ENCODE assay signal across 1 cellular context in the genomic region with DNA sequence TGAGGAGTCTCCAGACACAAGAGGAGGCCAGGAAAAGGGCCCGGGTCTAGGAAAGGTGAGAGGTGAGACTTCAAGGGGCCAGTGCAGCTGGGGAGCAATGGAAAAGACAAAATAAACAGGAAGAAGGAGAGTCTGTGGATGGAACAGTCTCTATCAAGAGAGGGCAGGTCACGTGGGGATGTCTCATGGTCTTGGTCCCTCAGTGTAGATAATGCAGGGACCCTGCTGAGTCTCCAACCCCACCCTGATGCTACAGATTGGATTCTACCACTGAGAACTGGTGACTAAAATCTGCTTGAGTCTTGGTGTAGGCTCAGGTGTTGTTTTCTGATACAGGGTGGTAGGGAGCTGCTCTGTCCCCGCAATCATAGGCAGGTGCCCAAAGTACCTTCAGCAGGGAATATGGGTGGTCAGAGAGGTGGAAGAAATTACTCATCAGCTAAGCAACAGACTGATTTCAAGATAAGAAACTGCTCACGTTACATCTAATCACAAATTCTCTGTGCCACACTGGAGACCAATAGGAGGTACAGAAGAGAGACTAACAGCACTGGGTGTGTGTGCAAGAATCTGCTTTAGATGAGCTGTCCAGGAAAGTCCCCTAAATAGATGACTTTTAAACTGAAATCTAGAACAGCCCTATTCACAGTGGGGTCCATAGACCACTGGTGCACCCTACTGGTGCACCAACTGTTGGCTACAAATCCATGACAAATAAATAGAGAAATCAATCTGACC.
A peak's percentile ranks its signal among the peaks of the same experiment; 100 is the strongest.
TF ChIP-seq lines count a peak whose summit lies in the region.

No MANE protein-coding gene starts in this region.

TF ChIP-seq in K562, 482 proteins besides CTCF, POLR2A, EP300 and RAD21 (continued from another document and continues in another):
- TF ChIP-seq, protein P1, sequence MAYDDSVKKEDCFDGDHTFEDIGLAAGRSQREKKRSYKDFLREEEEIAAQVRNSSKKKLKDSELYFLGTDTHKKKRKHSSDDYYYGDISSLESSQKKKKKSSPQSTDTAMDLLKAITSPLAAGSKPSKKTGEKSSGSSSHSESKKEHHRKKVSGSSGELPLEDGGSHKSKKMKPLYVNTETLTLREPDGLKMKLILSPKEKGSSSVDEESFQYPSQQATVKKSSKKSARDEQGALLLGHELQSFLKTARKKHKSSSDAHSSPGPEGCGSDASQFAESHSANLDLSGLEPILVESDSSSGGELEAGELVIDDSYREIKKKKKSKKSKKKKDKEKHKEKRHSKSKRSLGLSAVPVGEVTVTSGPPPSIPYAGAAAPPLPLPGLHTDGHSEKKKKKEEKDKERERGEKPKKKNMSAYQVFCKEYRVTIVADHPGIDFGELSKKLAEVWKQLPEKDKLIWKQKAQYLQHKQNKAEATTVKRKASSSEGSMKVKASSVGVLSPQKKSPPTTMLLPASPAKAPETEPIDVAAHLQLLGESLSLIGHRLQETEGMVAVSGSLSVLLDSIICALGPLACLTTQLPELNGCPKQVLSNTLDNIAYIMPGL (CRISPR knock-in tag; IDR thresholded peaks at IDR 0.05): no peak
- TF ChIP-seq ZNF316 (IDR thresholded peaks at IDR 0.05): no peak
- 0 out of 2 replicates have a peak, but pooled peaks have one; percentile 26 for TF ChIP-seq GATA2 (CRISPR knock-in tag; IDR thresholded peaks at IDR 0.05)
- no peak for TF ChIP-seq NR2F6 (CRISPR knock-in tag; IDR thresholded peaks at IDR 0.05)
- no peak for TF ChIP-seq ZNF124 (CRISPR knock-in tag; IDR thresholded peaks at IDR 0.05)
- TF ChIP-seq MAFK (IDR thresholded peaks at IDR 0.05; ENCODE audit: low read length): no peak
- TF ChIP-seq, protein P2, sequence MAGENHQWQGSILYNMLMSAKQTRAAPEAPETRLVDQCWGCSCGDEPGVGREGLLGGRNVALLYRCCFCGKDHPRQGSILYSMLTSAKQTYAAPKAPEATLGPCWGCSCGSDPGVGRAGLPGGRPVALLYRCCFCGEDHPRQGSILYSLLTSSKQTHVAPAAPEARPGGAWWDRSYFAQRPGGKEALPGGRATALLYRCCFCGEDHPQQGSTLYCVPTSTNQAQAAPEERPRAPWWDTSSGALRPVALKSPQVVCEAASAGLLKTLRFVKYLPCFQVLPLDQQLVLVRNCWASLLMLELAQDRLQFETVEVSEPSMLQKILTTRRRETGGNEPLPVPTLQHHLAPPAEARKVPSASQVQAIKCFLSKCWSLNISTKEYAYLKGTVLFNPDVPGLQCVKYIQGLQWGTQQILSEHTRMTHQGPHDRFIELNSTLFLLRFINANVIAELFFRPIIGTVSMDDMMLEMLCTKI (IDR thresholded peaks at IDR 0.05; ENCODE audit: partially characterized antibody): no peak
- TF ChIP-seq, protein P3, sequence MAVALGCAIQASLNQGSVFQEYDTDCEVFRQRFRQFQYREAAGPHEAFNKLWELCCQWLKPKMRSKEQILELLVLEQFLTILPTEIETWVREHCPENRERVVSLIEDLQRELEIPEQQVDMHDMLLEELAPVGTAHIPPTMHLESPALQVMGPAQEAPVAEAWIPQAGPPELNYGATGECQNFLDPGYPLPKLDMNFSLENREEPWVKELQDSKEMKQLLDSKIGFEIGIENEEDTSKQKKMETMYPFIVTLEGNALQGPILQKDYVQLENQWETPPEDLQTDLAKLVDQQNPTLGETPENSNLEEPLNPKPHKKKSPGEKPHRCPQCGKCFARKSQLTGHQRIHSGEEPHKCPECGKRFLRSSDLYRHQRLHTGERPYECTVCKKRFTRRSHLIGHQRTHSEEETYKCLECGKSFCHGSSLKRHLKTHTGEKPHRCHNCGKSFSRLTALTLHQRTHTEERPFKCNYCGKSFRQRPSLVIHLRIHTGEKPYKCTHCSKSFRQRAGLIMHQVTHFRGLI (CRISPR knock-in tag; IDR thresholded peaks at IDR 0.05): no peak
- TF ChIP-seq SP1 (CRISPR knock-in tag; IDR thresholded peaks at IDR 0.05): peak; percentile 29; the same call in 1 of the 2 replicates
- TF ChIP-seq ZNF696 (CRISPR knock-in tag; conservative IDR thresholded peaks at IDR 0.05): no peak
- TF ChIP-seq ZNF766 (CRISPR knock-in tag; conservative IDR thresholded peaks at IDR 0.05): no peak
- no peak for TF ChIP-seq CBX1 (IDR thresholded peaks at IDR 0.05; ENCODE audit: low read depth)
- 0 out of 4 replicates have a peak, but pooled peaks of 1 of the 2 experiments have one; percentile 21 for TF ChIP-seq KDM1A (IDR thresholded peaks at IDR 0.05)
- peak; percentile 54; the same call in 1 of the 2 replicates for TF ChIP-seq DPF2 (IDR thresholded peaks at IDR 0.05)
- TF ChIP-seq, protein P4, sequence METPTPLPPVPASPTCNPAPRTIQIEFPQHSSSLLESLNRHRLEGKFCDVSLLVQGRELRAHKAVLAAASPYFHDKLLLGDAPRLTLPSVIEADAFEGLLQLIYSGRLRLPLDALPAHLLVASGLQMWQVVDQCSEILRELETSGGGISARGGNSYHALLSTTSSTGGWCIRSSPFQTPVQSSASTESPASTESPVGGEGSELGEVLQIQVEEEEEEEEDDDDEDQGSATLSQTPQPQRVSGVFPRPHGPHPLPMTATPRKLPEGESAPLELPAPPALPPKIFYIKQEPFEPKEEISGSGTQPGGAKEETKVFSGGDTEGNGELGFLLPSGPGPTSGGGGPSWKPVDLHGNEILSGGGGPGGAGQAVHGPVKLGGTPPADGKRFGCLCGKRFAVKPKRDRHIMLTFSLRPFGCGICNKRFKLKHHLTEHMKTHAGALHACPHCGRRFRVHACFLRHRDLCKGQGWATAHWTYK (CRISPR knock-in tag; IDR thresholded peaks at IDR 0.05): no peak
- TF ChIP-seq, protein P5, sequence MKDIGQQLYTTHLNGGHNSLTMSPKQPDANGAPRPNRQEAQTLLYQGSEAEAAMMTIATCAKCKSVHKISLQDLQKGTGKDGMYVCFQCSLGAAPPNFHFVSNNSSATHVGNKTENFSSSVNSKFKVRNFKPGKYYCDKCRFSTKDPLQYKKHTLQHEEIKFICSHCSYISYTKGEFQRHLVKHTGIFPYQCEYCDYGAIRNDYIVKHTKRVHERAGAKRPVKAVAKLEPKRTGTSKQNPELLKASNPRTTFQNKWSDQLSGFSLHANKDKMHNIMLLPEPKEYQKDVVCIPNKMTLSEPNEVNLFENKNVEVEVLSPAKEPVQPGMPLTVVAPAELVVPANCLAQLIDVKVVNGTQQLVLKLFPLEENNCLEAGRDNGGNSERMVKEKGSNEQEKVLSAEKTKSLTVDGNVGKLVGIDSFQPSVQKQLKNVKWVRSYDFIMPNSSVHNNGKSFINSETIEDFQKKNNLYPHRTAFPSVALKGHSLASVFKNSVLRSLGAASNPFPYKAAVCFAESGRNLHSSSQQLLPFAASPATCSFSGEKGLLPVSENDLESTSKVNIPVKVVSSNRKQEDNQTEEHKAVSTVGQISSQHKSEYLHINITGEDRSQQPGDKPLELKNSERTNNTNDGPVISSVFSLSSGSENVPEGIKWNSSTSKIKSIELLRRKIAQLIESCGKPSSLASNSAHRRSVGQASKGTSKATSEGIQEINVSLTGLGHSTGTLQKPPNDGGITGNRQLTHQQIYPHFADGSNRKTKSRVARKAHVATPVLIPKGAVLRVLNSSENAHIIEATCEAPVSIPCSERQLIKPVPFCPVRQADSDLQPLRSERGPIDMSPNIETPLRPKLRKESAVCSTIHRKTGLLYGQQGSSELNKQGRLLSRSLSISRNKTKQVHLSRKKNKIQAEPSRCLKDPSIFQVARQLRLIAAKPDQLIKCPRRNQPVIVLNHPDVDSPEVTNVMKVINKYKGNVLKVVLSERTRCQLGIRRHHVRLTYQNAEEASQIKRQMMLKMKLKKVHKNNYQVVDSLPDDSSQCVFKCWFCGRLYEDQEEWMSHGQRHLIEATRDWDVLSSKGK (CRISPR knock-in tag; IDR thresholded peaks at IDR 0.05): no peak
- TF ChIP-seq ADNP (tag; IDR thresholded peaks at IDR 0.05): 0 out of 2 replicates have a peak, but pooled peaks have one; percentile 26
- TF ChIP-seq SRSF7 (optimal IDR thresholded peaks at IDR 0.05; ENCODE audit: low read depth, low read length): no peak
- TF ChIP-seq, protein P6, sequence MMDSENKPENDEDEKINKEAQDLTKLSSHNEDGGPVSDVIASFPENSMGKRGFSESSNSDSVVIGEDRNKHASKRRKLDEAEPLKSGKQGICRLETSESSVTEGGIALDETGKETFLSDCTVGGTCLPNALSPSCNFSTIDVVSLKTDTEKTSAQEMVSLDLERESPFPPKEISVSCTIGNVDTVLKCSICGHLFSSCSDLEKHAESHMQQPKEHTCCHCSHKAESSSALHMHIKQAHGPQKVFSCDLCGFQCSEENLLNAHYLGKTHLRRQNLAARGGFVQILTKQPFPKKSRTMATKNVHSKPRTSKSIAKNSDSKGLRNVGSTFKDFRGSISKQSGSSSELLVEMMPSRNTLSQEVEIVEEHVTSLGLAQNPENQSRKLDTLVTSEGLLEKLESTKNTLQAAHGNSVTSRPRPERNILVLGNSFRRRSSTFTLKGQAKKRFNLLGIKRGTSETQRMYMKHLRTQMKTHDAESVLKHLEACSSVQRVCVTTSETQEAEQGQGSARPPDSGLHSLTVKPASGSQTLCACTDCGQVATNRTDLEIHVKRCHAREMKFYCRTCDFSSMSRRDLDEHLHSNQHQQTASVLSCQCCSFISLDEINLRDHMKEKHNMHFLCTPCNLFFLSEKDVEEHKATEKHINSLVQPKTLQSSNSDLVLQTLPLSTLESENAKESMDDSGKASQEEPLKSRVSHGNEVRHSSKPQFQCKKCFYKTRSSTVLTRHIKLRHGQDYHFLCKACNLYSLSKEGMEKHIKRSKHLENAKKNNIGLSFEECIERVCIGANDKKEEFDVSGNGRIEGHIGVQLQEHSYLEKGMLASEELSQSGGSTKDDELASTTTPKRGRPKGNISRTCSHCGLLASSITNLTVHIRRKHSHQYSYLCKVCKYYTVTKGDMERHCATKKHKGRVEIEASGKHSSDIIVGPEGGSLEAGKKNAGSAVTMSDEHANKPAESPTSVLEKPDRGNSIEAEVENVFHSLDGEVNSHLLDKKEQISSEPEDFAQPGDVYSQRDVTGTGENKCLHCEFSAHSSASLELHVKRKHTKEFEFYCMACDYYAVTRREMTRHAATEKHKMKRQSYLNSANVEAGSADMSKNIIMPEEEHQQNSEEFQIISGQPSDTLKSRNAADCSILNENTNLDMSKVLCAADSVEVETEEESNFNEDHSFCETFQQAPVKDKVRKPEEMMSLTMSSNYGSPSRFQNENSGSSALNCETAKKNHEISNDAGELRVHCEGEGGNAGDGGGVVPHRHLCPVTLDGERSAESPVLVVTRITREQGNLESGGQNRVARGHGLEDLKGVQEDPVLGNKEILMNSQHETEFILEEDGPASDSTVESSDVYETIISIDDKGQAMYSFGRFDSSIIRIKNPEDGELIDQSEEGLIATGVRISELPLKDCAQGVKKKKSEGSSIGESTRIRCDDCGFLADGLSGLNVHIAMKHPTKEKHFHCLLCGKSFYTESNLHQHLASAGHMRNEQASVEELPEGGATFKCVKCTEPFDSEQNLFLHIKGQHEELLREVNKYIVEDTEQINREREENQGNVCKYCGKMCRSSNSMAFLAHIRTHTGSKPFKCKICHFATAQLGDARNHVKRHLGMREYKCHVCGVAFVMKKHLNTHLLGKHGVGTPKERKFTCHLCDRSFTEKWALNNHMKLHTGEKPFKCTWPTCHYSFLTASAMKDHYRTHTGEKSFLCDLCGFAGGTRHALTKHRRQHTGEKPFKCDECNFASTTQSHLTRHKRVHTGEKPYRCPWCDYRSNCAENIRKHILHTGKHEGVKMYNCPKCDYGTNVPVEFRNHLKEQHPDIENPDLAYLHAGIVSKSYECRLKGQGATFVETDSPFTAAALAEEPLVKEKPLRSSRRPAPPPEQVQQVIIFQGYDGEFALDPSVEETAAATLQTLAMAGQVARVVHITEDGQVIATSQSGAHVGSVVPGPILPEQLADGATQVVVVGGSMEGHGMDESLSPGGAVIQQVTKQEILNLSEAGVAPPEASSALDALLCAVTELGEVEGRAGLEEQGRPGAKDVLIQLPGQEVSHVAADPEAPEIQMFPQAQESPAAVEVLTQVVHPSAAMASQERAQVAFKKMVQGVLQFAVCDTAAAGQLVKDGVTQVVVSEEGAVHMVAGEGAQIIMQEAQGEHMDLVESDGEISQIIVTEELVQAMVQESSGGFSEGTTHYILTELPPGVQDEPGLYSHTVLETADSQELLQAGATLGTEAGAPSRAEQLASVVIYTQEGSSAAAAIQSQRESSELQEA (IDR thresholded peaks at IDR 0.05; ENCODE audit: low read depth): no peak
- no peak for TF ChIP-seq ELF2 (CRISPR knock-in tag; IDR thresholded peaks at IDR 0.05)
- TF ChIP-seq, protein P7, sequence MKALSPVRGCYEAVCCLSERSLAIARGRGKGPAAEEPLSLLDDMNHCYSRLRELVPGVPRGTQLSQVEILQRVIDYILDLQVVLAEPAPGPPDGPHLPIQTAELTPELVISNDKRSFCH (CRISPR knock-in tag; IDR thresholded peaks at IDR 0.05): no peak
- TF ChIP-seq, protein P7 (tag; IDR thresholded peaks at IDR 0.05): no peak
- peak; percentile 84; the same call in 1 of the 2 replicates for TF ChIP-seq SMARCE1 (IDR thresholded peaks at IDR 0.05)
- TF ChIP-seq, protein P8, sequence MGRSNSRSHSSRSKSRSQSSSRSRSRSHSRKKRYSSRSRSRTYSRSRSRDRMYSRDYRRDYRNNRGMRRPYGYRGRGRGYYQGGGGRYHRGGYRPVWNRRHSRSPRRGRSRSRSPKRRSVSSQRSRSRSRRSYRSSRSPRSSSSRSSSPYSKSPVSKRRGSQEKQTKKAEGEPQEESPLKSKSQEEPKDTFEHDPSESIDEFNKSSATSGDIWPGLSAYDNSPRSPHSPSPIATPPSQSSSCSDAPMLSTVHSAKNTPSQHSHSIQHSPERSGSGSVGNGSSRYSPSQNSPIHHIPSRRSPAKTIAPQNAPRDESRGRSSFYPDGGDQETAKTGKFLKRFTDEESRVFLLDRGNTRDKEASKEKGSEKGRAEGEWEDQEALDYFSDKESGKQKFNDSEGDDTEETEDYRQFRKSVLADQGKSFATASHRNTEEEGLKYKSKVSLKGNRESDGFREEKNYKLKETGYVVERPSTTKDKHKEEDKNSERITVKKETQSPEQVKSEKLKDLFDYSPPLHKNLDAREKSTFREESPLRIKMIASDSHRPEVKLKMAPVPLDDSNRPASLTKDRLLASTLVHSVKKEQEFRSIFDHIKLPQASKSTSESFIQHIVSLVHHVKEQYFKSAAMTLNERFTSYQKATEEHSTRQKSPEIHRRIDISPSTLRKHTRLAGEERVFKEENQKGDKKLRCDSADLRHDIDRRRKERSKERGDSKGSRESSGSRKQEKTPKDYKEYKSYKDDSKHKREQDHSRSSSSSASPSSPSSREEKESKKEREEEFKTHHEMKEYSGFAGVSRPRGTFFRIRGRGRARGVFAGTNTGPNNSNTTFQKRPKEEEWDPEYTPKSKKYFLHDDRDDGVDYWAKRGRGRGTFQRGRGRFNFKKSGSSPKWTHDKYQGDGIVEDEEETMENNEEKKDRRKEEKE (IDR thresholded peaks at IDR 0.05; ENCODE audit: borderline replicate concordance in 1 of 2, control insufficient read depth in 1 of 2, low read depth in 2 of 2, low read length in 1 of 2): no peak
- TF ChIP-seq ZNF175 (CRISPR knock-in tag; IDR thresholded peaks at IDR 0.05; ENCODE audit: low read depth): no peak
- TF ChIP-seq TEAD4 (IDR thresholded peaks at IDR 0.05; ENCODE audit: low read length): peak; percentile 40; the same call in 1 of the 2 replicates
- TF ChIP-seq TEAD4 (CRISPR knock-in tag; IDR thresholded peaks at IDR 0.05; ENCODE audit: borderline replicate concordance): no peak
- TF ChIP-seq, protein P9, sequence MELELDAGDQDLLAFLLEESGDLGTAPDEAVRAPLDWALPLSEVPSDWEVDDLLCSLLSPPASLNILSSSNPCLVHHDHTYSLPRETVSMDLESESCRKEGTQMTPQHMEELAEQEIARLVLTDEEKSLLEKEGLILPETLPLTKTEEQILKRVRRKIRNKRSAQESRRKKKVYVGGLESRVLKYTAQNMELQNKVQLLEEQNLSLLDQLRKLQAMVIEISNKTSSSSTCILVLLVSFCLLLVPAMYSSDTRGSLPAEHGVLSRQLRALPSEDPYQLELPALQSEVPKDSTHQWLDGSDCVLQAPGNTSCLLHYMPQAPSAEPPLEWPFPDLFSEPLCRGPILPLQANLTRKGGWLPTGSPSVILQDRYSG (tag; conservative IDR thresholded peaks at IDR 0.05; ENCODE audit: low read depth): no peak
- no peak for TF ChIP-seq HDAC2 (IDR thresholded peaks at IDR 0.05)
